ENCODE assay signal across 34 cellular contexts in the genomic region with DNA sequence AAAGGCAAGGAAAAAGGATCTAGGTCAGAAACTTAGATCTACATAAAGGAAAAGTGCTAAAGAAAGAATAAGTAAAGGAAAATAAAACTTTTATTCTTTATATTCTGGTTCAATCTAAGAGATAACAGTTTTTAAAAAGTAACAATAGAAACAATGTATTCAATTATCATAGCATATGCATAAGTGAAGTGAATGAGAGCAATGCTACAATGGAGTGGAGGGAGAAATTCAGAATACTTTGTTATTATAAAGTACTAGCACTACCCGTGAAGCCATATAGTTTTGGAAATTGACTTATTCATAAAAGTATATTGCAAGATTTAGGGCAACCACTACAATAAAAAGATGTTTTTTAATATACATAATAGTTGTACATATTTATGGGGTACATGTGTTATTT.
"Had no signal": no experiment of that assay in that cellular context is flagged by ENCODE, and none has a peak within 500 bp of the region (broad histone marks: within the 10 kb centered on the region; RNA-seq: fewer than 3 reads in every experiment).

No MANE protein-coding gene starts in this region.

- H3K36me3 Mint-ChIP-seq: activated naive CD8-positive, alpha-beta T cell had no signal

- H3K27ac Mint-ChIP-seq: activated B cell treated with CpG ODN at 0.5 μM for 24 hours; activated CD8-positive, alpha-beta T cell treated with anti-CD3 and anti-CD28 coated beads for 36 hours; activated naive CD8-positive, alpha-beta T cell; activated T-helper 17 cell treated with anti-CD3 and anti-CD28 coated beads, Interleukin-2, amount 50 U/mL, for 72 hours; effector memory CD8-positive, alpha-beta T cell had no signal

- H3K4me1 Mint-ChIP-seq: activated B cell treated with CpG ODN at 0.5 μM for 24 hours; activated T-helper 17 cell treated with anti-CD3 and anti-CD28 coated beads, Interleukin-2, amount 50 U/mL, for 72 hours; central memory CD8-positive, alpha-beta T cell had no signal

- H3K36me3 ChIP-seq: brain microvascular endothelial cell, esophagus squamous epithelium, gastroesophageal sphincter, heart right ventricle had no signal

- H3K9me3 Mint-ChIP-seq: activated B cell treated with CpG ODN at 0.5 μM for 24 hours had no signal

- H3K4me3 ChIP-seq: esophagus squamous epithelium, gastroesophageal sphincter, heart right ventricle had no signal

- H3K4me1 ChIP-seq: esophagus squamous epithelium, gastroesophageal sphincter, heart right ventricle had no signal

- H3K27me3 ChIP-seq: brain microvascular endothelial cell, esophagus squamous epithelium, gastroesophageal sphincter, heart right ventricle had no signal

- H3K9me3 ChIP-seq: gastroesophageal sphincter, heart right ventricle had no signal

- H3K27ac ChIP-seq: brain microvascular endothelial cell, epithelial cell of prostate, esophagus squamous epithelium, gastroesophageal sphincter, heart right ventricle, VCaP had no signal

- ATAC-seq: activated CD4-positive, CD25-positive, alpha-beta regulatory T cell treated with anti-CD3 and anti-CD28 coated beads, Interleukin-2, amount 50 U/mL, for 24 hours; activated CD8-positive, alpha-beta T cell treated with anti-CD3 and anti-CD28 coated beads for 36 hours; activated T-cell treated with anti-CD3 and anti-CD28 coated beads, Interleukin-2, amount 50 U/mL, for 4 hours; activated T-helper 17 cell treated with anti-CD3 and anti-CD28 coated beads, Interleukin-2, amount 50 U/mL, for 72 hours; effector memory CD8-positive, alpha-beta T cell; gastroesophageal sphincter; heart right ventricle had no signal

- DNase-seq: activated B cell treated with CpG ODN at 0.5 μM for 24 hours; activated CD4-positive, alpha-beta T cell treated with anti-CD3 and anti-CD28 coated beads for 48 hours; activated CD4-positive, alpha-beta T cell treated with anti-CD3 and anti-CD28 coated beads, Interleukin-2, amount 50 U/mL, for 1 hour; activated CD4-positive, alpha-beta T cell treated with anti-CD3 and anti-CD28 coated beads, Interleukin-2, amount 50 U/mL, for 48 hours; activated CD8-positive, alpha-beta memory T cell treated with anti-CD3 and anti-CD28 coated beads for 24 hours; activated CD8-positive, alpha-beta T cell treated with anti-CD3 and anti-CD28 coated beads for 36 hours; activated effector memory CD4-positive, alpha-beta T cell treated with Interleukin-2 at 50 U/mL for 16 hours; activated gamma-delta T cell treated with Interleukin-2 at 50 U/mL for 16 hours; activated naive CD4-positive, alpha-beta T cell treated with anti-CD3 and anti-CD28 coated beads, Interleukin-2, amount 50 U/mL, for 16 hours; activated naive CD4-positive, alpha-beta T cell treated with Interleukin-2 at 50 U/mL for 16 hours; activated T-cell treated with anti-CD3 and anti-CD28 coated beads, Interleukin-2, amount 50 U/mL, for 4 hours; amniotic stem cell; anterior cingulate cortex; brain microvascular endothelial cell; cortex of kidney; dermis blood vessel endothelial cell; effector CD4-positive, alpha-beta T cell; effector memory CD8-positive, alpha-beta T cell; esophagus squamous epithelium; foreskin melanocyte; heart right ventricle; T-helper 2 cell had no signal

- FAIRE-seq: astrocyte, bronchial epithelial cell, colon, endometrium, endothelial cell of umbilical vein had no signal

- H3K4me3 Mint-ChIP-seq: activated B cell treated with CpG ODN at 0.5 μM for 24 hours; activated CD8-positive, alpha-beta T cell treated with anti-CD3 and anti-CD28 coated beads for 36 hours; activated naive CD8-positive, alpha-beta T cell; activated T-cell treated with anti-CD3 and anti-CD28 coated beads, Interleukin-2, amount 50 U/mL, for 4 hours; activated T-helper 17 cell treated with anti-CD3 and anti-CD28 coated beads, Interleukin-2, amount 50 U/mL, for 72 hours; central memory CD8-positive, alpha-beta T cell; effector memory CD8-positive, alpha-beta T cell had no signal

- H3K27me3 Mint-ChIP-seq: activated B cell treated with CpG ODN at 0.5 μM for 24 hours; activated CD8-positive, alpha-beta T cell treated with anti-CD3 and anti-CD28 coated beads for 36 hours; activated naive CD8-positive, alpha-beta T cell; activated T-helper 17 cell treated with anti-CD3 and anti-CD28 coated beads, Interleukin-2, amount 50 U/mL, for 72 hours; central memory CD8-positive, alpha-beta T cell; effector memory CD8-positive, alpha-beta T cell had no signal
